16 cellular contexts compared by ENCODE assay signal in genomic region chr2:186274936-186275575, GRCh38.
DNase-seq lines count a peak whose midpoint lies in the region; ATAC-seq and TF ChIP-seq lines count a peak whose summit lies in the region.
"Had no signal": no experiment of that assay in that cellular context is flagged by ENCODE, and none has a peak within 500 bp of the region (broad histone marks: within the 10 kb centered on the region; RNA-seq: fewer than 3 reads in every experiment).

No MANE protein-coding gene starts in this region.

- no peak for ATAC-seq in HG03439 (IDR thresholded peaks at IDR 0.05; ENCODE audit: unreplicated experiment)
- ATAC-seq in GM19467 (IDR thresholded peaks at IDR 0.05; ENCODE audit: unreplicated experiment): no peak
- no peak for ATAC-seq in GM18502 (IDR thresholded peaks at IDR 0.05; ENCODE audit: poor library complexity, unreplicated experiment)
- ATAC-seq in GM21528 (IDR thresholded peaks at IDR 0.05; ENCODE audit: low FRiP score, unreplicated experiment): no peak
- ATAC-seq: mucosa of descending colon; stimulated activated effector memory CD8-positive, alpha-beta T cell treated with anti-CD3 and anti-CD28 coated beads, Interleukin-12 subunit alpha, Interleukin-12 subunit beta, amount 100 ng/mL, for 72 hours had no signal

- DNase-seq in AG10803 (ENCODE audit: low read depth) (peak; percentile 49), HT1080 (ENCODE audit: low read depth) (peak; percentile 72), choroid plexus epithelial cell (ENCODE audit: low read depth) (peak; percentile 78), myocyte (ENCODE audit: low read depth) (peak; percentile 7)
- DNase-seq: GF-D8, mucosa of descending colon, NCI-H1417 treated with DMSO at 0.1 percent for 48 hours, NCI-H510A, Peyer's patch had no signal

- no peak overlapping the region for H3K4me3 ChIP-seq in AG10803 (ENCODE audit: low read length)
- no peak overlapping the region for H3K4me3 ChIP-seq in choroid plexus epithelial cell (ENCODE audit: low read depth, low read length)
- H3K4me3 ChIP-seq: mucosa of descending colon, Peyer's patch, prostate gland, vagina had no signal

- TF ChIP-seq CTCF in AG10803 (conservative IDR thresholded peaks at IDR 0.05; ENCODE audit: low read length) (no peak), choroid plexus epithelial cell (conservative IDR thresholded peaks at IDR 0.05; ENCODE audit: low read depth, low read length) (no peak)

Comparison
In these comparisons a context has a peak if more than half of its experiments do, and no peak if none do; other contexts are left out.
1. DNase-seq: peak in every context shown above with its lines; median percentile 78 in choroid plexus epithelial cell; 72 in HT1080; 49 in AG10803; 7 in myocyte.